32 cellular contexts compared by ENCODE assay signal in genomic region chr6:42471116-42471515, GRCh38.
"Had no signal": no experiment of that assay in that cellular context is flagged by ENCODE, and none has a peak within 500 bp of the region (broad histone marks: within the 10 kb centered on the region; RNA-seq: fewer than 3 reads in every experiment).

No MANE protein-coding gene starts in this region.

- FAIRE-seq: bronchial epithelial cell, RCC 7860 had no signal

- H3K27ac Mint-ChIP-seq: activated CD4-positive, alpha-beta T cell treated with anti-CD3 and anti-CD28 coated beads, Interleukin-2, amount 10 ng/mL, durations not matched to agents 7 days and 5 days; activated naive CD4-positive, alpha-beta T cell treated with anti-CD3 and anti-CD28 coated beads, Interleukin-2, amount 50 U/mL, for 72 hours; activated T-cell treated with anti-CD3 and anti-CD28 coated beads, Interleukin-2, amount 50 U/mL, for 24 hours; activated T-helper 2 cell treated with anti-CD3 and anti-CD28 coated beads, Interferon-gamma antibody, Interleukin-2, Interleukin-4, amounts not matched to agents 10 μg/mL and 5 μg/mL and 100 μg/mL, durations not matched to agents 14 hours and 24 hours and 36 hours; brain; WTC11 had no signal

- H3K4me3 Mint-ChIP-seq: activated CD4-positive, alpha-beta T cell treated with anti-CD3 and anti-CD28 coated beads, Interleukin-2, amount 10 ng/mL, durations not matched to agents 7 days and 5 days; activated T-cell treated with anti-CD3 and anti-CD28 coated beads, Interleukin-2, amount 50 U/mL, for 24 hours; brain; WTC11 had no signal

- ATAC-seq: activated CD4-positive, CD25-positive, alpha-beta regulatory T cell treated with anti-CD3 and anti-CD28 coated beads, Interleukin-2, amount 50 U/mL, for 24 hours; activated naive CD4-positive, alpha-beta T cell treated with anti-CD3 and anti-CD28 coated beads, Interleukin-2, amount 50 U/mL, for 72 hours; Right ventricle myocardium inferior; WTC11 had no signal

- H3K36me3 Mint-ChIP-seq: brain had no signal

- H3K4me1 Mint-ChIP-seq: activated CD4-positive, alpha-beta T cell treated with anti-CD3 and anti-CD28 coated beads, Interleukin-2, amount 10 ng/mL, durations not matched to agents 7 days and 5 days; brain had no signal

- H3K27me3 Mint-ChIP-seq: activated T-cell treated with anti-CD3 and anti-CD28 coated beads, Interleukin-2, amount 50 U/mL, for 24 hours had no signal

- DNase-seq: activated CD4-positive, alpha-beta T cell treated with anti-CD3 and anti-CD28 coated beads, Interleukin-2, amount 10 ng/mL, durations not matched to agents 7 days and 5 days; activated CD4-positive, alpha-beta T cell treated with anti-CD3 and anti-CD28 coated beads, Interleukin-2, amount 50 U/mL, for 48 hours; activated gamma-delta T cell; activated naive CD4-positive, alpha-beta T cell treated with Interleukin-2 at 50 U/mL for 16 hours; activated T-cell treated with anti-CD3 and anti-CD28 coated beads, Interleukin-2, amount 50 U/mL, for 24 hours; adrenal gland; anterior cingulate cortex; caudate nucleus; cerebellar nuclear complex; NCI-H1092 treated with DMSO at 0.1 percent for 48 hours; NCI-H1417; NCI-H146; NCI-H187; NCI-H2029 treated with DMSO at 0.1 percent for 48 hours; NCI-H2107; NCI-H2171; NCI-H510A; NCI-H526; NCI-H748 treated with DMSO at 0.1 percent for 48 hours; NK-92 treated with Interleukin-12 subunit alpha and Interleukin-12 subunit beta, amount 100 ng/mL, for 24 hours; PC-9; SIG-M5; SW 1271; T-helper 1 cell had no signal
